10 cellular contexts compared by ENCODE assay signal in the genomic region with DNA sequence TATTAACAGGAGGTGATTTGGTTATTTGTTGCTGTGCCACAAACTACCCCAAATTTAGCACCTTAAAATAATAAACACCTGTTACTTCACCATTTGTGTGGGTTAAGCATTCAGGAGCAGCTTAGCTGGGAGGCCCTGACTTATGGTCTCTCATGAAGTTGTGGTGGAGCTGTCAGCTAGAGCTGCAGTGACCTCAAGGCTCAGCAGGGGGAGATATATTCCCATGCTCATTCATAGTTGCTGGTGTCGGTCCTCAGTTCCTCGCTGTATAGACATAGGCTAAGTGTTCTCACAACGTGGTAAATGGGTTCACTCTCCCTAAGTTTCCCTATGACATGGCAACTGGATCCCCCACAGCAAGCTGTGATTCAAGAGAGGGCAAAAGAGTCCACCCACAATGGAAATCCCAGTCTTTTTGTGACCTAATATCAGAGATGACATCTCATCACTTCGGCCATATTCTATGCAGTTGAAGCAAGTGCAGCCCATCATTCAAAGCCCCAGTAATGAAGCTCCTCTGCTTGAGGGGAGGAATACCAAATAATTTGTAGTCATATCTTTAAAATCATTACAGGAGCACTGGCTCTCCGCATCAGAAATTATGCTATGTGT. TPM values are rescaled to one million over a fixed set of nuclear protein-coding genes. Genes with fewer than 3 reads are reported as not detected.
DNase-seq lines count a peak whose midpoint lies in the region; ATAC-seq and TF ChIP-seq lines count a peak whose summit lies in the region.
"Had no signal": no experiment of that assay in that cellular context is flagged by ENCODE, and none has a peak within 500 bp of the region (broad histone marks: within the 10 kb centered on the region; RNA-seq: fewer than 3 reads in every experiment).

No MANE protein-coding gene starts in this region.

- no peaks in the 10 kb centered on the region for H3K36me3 ChIP-seq in H7 (replicated peaks; ENCODE audit: control insufficient read depth, insufficient read depth, low read length)

- H3K9me3 Mint-ChIP-seq in activated CD4-positive, alpha-beta memory T cell treated with anti-CD3 and anti-CD28 coated beads, Interleukin-2, amount 10 ng/mL, durations not matched to agents 7 days and 5 days: no peaks in the 10 kb centered on the region
- no peaks in the 10 kb centered on the region for H3K9me3 Mint-ChIP-seq in glutamatergic neuron (ENCODE audit: unreplicated experiment)
- H3K9me3 Mint-ChIP-seq: CD8-positive, alpha-beta T cell had no signal

- CTCF ChIA-PET in activated CD4-positive, alpha-beta memory T cell treated with anti-CD3 and anti-CD28 coated beads, Interleukin-2, amount 10 ng/mL, durations not matched to agents 7 days and 5 days (lab: Charles Lee): interaction anchor here (0.9 to 3.2 kb wide), 6 partner anchors 16 to 259 kb away, joined by 3 to 17 read pairs (median 3); a partner anchor contains a TSS

- no peak overlapping the region for H3K4me3 Mint-ChIP-seq in activated CD4-positive, alpha-beta memory T cell treated with anti-CD3 and anti-CD28 coated beads, Interleukin-2, amount 10 ng/mL, durations not matched to agents 7 days and 5 days
- H3K4me3 Mint-ChIP-seq in glutamatergic neuron (ENCODE audit: unreplicated experiment): no peak overlapping the region
- H3K4me3 Mint-ChIP-seq: activated naive CD8-positive, alpha-beta T cell; CD8-positive, alpha-beta T cell had no signal

- POLR2A ChIA-PET in activated CD4-positive, alpha-beta memory T cell treated with anti-CD3 and anti-CD28 coated beads, Interleukin-2, amount 10 ng/mL, durations not matched to agents 7 days and 5 days (lab: Charles Lee): no interaction called here

- H3K4me1 Mint-ChIP-seq in activated CD4-positive, alpha-beta memory T cell treated with anti-CD3 and anti-CD28 coated beads, Interleukin-2, amount 10 ng/mL, durations not matched to agents 7 days and 5 days: no peaks in the 10 kb centered on the region
- no peaks in the 10 kb centered on the region for H3K4me1 Mint-ChIP-seq in glutamatergic neuron (ENCODE audit: low read depth, unreplicated experiment)

- H3K27me3 ChIP-seq in H7 (ENCODE audit: control insufficient read depth, insufficient read depth, low read length): no peaks in the 10 kb centered on the region

- ATAC-seq in GM19452 (IDR thresholded peaks at IDR 0.05; ENCODE audit: unreplicated experiment): no peak
- ATAC-seq: CD8-positive, alpha-beta T cell had no signal

- H3K27me3 Mint-ChIP-seq in activated CD4-positive, alpha-beta memory T cell treated with anti-CD3 and anti-CD28 coated beads, Interleukin-2, amount 10 ng/mL, durations not matched to agents 7 days and 5 days: peaks cover 6% of the 10 kb centered on the region
- no peaks in the 10 kb centered on the region for H3K27me3 Mint-ChIP-seq in glutamatergic neuron (ENCODE audit: unreplicated experiment)
- H3K27me3 Mint-ChIP-seq: activated naive CD8-positive, alpha-beta T cell had no signal

- H3K27ac Mint-ChIP-seq in activated CD4-positive, alpha-beta memory T cell treated with anti-CD3 and anti-CD28 coated beads, Interleukin-2, amount 10 ng/mL, durations not matched to agents 7 days and 5 days: no peak overlapping the region
- no peak overlapping the region for H3K27ac Mint-ChIP-seq in glutamatergic neuron (ENCODE audit: unreplicated experiment)
- H3K27ac Mint-ChIP-seq: activated naive CD8-positive, alpha-beta T cell; CD8-positive, alpha-beta T cell had no signal

- DNase-seq in NCI-H524 (lab: John Stamatoyannopoulos, UW): peak; percentile 19 to 47
- DNase-seq in NCI-H524 treated with DMSO at 0.1 percent for 48 hours (lab: John Stamatoyannopoulos, UW): no peak
- DNase-seq in H7: peak; percentile 41
- peak; percentile 2 for DNase-seq in NCI-H187 treated with DMSO at 0.1 percent for 48 hours (lab: John Stamatoyannopoulos, UW)
- DNase-seq in activated CD4-positive, alpha-beta memory T cell treated with anti-CD3 and anti-CD28 coated beads, Interleukin-2, amount 10 ng/mL, durations not matched to agents 7 days and 5 days: peak; percentile 35
- DNase-seq in glutamatergic neuron: peak; percentile 66
- DNase-seq in stimulated activated CD4-positive, alpha-beta T cell treated with anti-CD3 and anti-CD28 coated beads, Interleukin-12 subunit alpha, Interleukin-12 subunit beta, amount 100 ng/mL, for 4 hours: peak; percentile 7

- peak; percentile 80 for TF ChIP-seq CTCF in glutamatergic neuron (IDR thresholded peaks at IDR 0.05; ENCODE audit: partially characterized antibody, unreplicated experiment)

- H3K4me3 ChIP-seq in H7 (ENCODE audit: insufficient read depth, low read depth, low read length): no peak overlapping the region

- no peaks in the 10 kb centered on the region for H3K36me3 Mint-ChIP-seq in activated CD4-positive, alpha-beta memory T cell treated with anti-CD3 and anti-CD28 coated beads, Interleukin-2, amount 10 ng/mL, durations not matched to agents 7 days and 5 days (ENCODE audit: low read depth)
- H3K36me3 Mint-ChIP-seq in glutamatergic neuron (ENCODE audit: unreplicated experiment): no peaks in the 10 kb centered on the region
- H3K36me3 Mint-ChIP-seq: activated naive CD8-positive, alpha-beta T cell; CD8-positive, alpha-beta T cell had no signal

RNA-seq across cellular contexts. Expression of a gene that starts 41.1 kb away (rescaled TPM):
- total RNA-seq in H7 (2014; rRNA removed; shearing (Covaris generic)): 0.22 and 0.38 TPM in 2 replicates
- not detected for total RNA-seq in activated CD4-positive, alpha-beta memory T cell treated with anti-CD3 and anti-CD28 coated beads, Interleukin-2, amount 10 ng/mL, durations not matched to agents 7 days and 5 days
- not detected for total RNA-seq in glutamatergic neuron (ENCODE audit: unreplicated experiment)
- total RNA-seq: CD8-positive, alpha-beta T cell had no signal

RNA-seq across cellular contexts. Expression of a gene that starts 41.6 kb away (rescaled TPM):
- total RNA-seq in H7 (2014; rRNA removed; shearing (Covaris generic)): not detected in 2 replicates
- not detected for total RNA-seq in activated CD4-positive, alpha-beta memory T cell treated with anti-CD3 and anti-CD28 coated beads, Interleukin-2, amount 10 ng/mL, durations not matched to agents 7 days and 5 days
- not detected for total RNA-seq in glutamatergic neuron (ENCODE audit: unreplicated experiment)
- total RNA-seq: CD8-positive, alpha-beta T cell had no signal

RNA-seq across cellular contexts. Expression of a gene that starts 57.4 kb away (rescaled TPM):
- total RNA-seq in H7 (2014; rRNA removed; shearing (Covaris generic)): 4.5 and 6.2 TPM in 2 replicates
- total RNA-seq in activated CD4-positive, alpha-beta memory T cell treated with anti-CD3 and anti-CD28 coated beads, Interleukin-2, amount 10 ng/mL, durations not matched to agents 7 days and 5 days: 1 to 10 TPM; 8.3 TPM
- total RNA-seq in glutamatergic neuron (ENCODE audit: unreplicated experiment): 12.0 TPM
